In the genomic region with DNA sequence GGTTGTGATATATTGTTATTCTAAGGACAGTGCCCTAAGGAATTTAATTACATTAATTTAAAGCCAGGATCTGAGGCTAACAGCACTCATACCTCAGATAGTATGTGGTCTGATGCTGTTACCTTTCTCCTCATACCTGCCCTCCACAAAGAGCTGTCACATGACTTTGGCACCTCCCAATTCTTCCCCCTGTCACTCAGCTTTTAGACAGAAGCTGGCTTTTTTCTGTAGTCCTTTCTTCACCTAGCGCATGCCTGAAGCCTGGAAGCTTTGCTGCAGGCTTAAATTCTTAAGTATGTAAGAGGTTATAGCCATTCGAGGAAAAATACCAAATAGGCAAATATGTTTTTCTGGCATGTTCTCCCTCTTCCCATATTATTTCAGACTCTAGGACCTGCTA, we compare ENCODE assay signal across 24 cellular contexts.
"Had no signal": no experiment of that assay in that cellular context is flagged by ENCODE, and none has a peak within 500 bp of the region (broad histone marks: within the 10 kb centered on the region; RNA-seq: fewer than 3 reads in every experiment).

No MANE protein-coding gene starts in this region.

- H2AFZ ChIP-seq: parathyroid adenoma had no signal

- H3K4me3 Mint-ChIP-seq: central memory CD8-positive, alpha-beta T cell; memory B cell; naive B cell; nephron; stimulated activated naive B cell treated with anti-CD40 and anti-IgM and Interleukin-4, amounts not matched to agents 10 μg/mL and 1 μg/mL and 100 μg/mL, for 72 hours; type B pancreatic cell had no signal

- H3K9me3 Mint-ChIP-seq: nephron had no signal

- ATAC-seq: esophagus mucosa; gastrocnemius medialis; lower lobe of right lung; psoas muscle; right lobe of liver; stimulated activated naive B cell treated with anti-CD40 and anti-IgM and Interleukin-4, amounts not matched to agents 10 μg/mL and 1 μg/mL and 100 μg/mL, for 72 hours had no signal

- H3K79me2 ChIP-seq: parathyroid adenoma had no signal

- H3K4me1 ChIP-seq: gastrocnemius medialis, left ventricle myocardium inferior, lower lobe of right lung, parathyroid adenoma, psoas muscle, right lobe of liver, stomach had no signal

- H3K27me3 Mint-ChIP-seq: central memory CD8-positive, alpha-beta T cell; memory B cell; naive B cell; stimulated activated naive B cell treated with anti-CD40 and anti-IgM and Interleukin-4, amounts not matched to agents 10 μg/mL and 1 μg/mL and 100 μg/mL, for 72 hours; type B pancreatic cell had no signal

- H3K9ac ChIP-seq: parathyroid adenoma had no signal

- H3K36me3 Mint-ChIP-seq: memory B cell; naive B cell; stimulated activated naive B cell treated with anti-CD40 and anti-IgM and Interleukin-4, amounts not matched to agents 10 μg/mL and 1 μg/mL and 100 μg/mL, for 72 hours; type B pancreatic cell had no signal

- DNase-seq: cortex of kidney; dorsolateral prefrontal cortex; effector CD8-positive, alpha-beta T cell; gastrocnemius medialis; glutamatergic neuron; left ventricle myocardium inferior; lower lobe of right lung; naive B cell; occipital lobe; psoas muscle; retina; right lobe of liver; stimulated activated CD4-positive, alpha-beta T cell treated with anti-CD3 and anti-CD28 coated beads, Interleukin-2, amount 100 ng/mL, for 24 hours; stimulated activated CD4-positive, alpha-beta T cell treated with anti-CD3 and anti-CD28 coated beads, Interleukin-4, amount 100 ng/mL, for 4 hours; stimulated activated naive B cell treated with anti-CD40 and anti-IgM and Interleukin-4, amounts not matched to agents 10 μg/mL and 1 μg/mL and 100 μg/mL, for 72 hours; stomach; substantia nigra had no signal

- H3K27ac Mint-ChIP-seq: memory B cell; naive B cell; nephron; stimulated activated naive B cell treated with anti-CD40 and anti-IgM and Interleukin-4, amounts not matched to agents 10 μg/mL and 1 μg/mL and 100 μg/mL, for 72 hours; type B pancreatic cell had no signal

- H3K4me1 Mint-ChIP-seq: central memory CD8-positive, alpha-beta T cell; memory B cell; naive B cell; nephron; stimulated activated naive B cell treated with anti-CD40 and anti-IgM and Interleukin-4, amounts not matched to agents 10 μg/mL and 1 μg/mL and 100 μg/mL, for 72 hours had no signal

- H3K9me3 ChIP-seq: gastrocnemius medialis, left ventricle myocardium inferior, lower lobe of right lung, psoas muscle, right lobe of liver, stomach, thoracic aorta had no signal

- H3K4me3 ChIP-seq: dorsolateral prefrontal cortex, gastrocnemius medialis, left ventricle myocardium inferior, lower lobe of right lung, psoas muscle, right lobe of liver, stomach, thoracic aorta had no signal

- H3K27me3 ChIP-seq: dorsolateral prefrontal cortex, gastrocnemius medialis, right lobe of liver, stomach had no signal

- H3K36me3 ChIP-seq: gastrocnemius medialis, left ventricle myocardium inferior, lower lobe of right lung, right lobe of liver, stomach, thoracic aorta had no signal

- H3K27ac ChIP-seq: dorsolateral prefrontal cortex, gastrocnemius medialis, left ventricle myocardium inferior, lower lobe of right lung, parathyroid adenoma, psoas muscle, right lobe of liver, stomach, thoracic aorta had no signal
